In genomic region chr17:9905902-9906301, GRCh38 we compare ENCODE assay signal across 9 cellular contexts. TPM values are rescaled to one million over a fixed set of nuclear protein-coding genes. Genes with fewer than 3 reads are reported as not detected.
A peak's percentile ranks its signal among the peaks of the same experiment; 100 is the strongest.
DNase-seq lines count a peak whose midpoint lies in the region; ATAC-seq and TF ChIP-seq lines count a peak whose summit lies in the region.
"Had no signal": no experiment of that assay in that cellular context is flagged by ENCODE, and none has a peak within 500 bp of the region (broad histone marks: within the 10 kb centered on the region; RNA-seq: fewer than 3 reads in every experiment).

No MANE protein-coding gene starts in this region.

- ATAC-seq in left ventricle myocardium superior (peak; percentile 30), HG03280 (IDR thresholded peaks at IDR 0.05; ENCODE audit: unreplicated experiment) (no peak), GM21381 (IDR thresholded peaks at IDR 0.05; ENCODE audit: unreplicated experiment) (no peak)

- no peaks in the 10 kb centered on the region for H3K79me2 ChIP-seq in SU-DHL-6 (ENCODE audit: insufficient read depth, low read length)

- H3K9me2 ChIP-seq in SU-DHL-6 (replicated peaks; ENCODE audit: insufficient read depth, low read length), result no peaks in the 10 kb centered on the region

- TF ChIP-seq CTCF in SU-DHL-6 (IDR thresholded peaks at IDR 0.05; ENCODE audit: insufficient read depth, low read length, poor library complexity, severe bottlenecking), result peak; percentile 40

- H3K36me3 ChIP-seq in SU-DHL-6 (ENCODE audit: low read length), result no peaks in the 10 kb centered on the region

- H2AFZ ChIP-seq in SU-DHL-6 (ENCODE audit: low read depth, low read length, severe bottlenecking), result no peak overlapping the region

- H3K4me3 ChIP-seq in SU-DHL-6 (ENCODE audit: insufficient read depth, low read length, poor library complexity, severe bottlenecking), result no peak overlapping the region

- no peak overlapping the region for H3K27ac ChIP-seq in SU-DHL-6 (ENCODE audit: low read depth, low read length)

- H3K9ac ChIP-seq in SU-DHL-6 (ENCODE audit: low read length), result no peak overlapping the region

- H3F3A ChIP-seq in SU-DHL-6 (ENCODE audit: insufficient read depth), result no peaks in the 10 kb centered on the region

- H3K9me3 ChIP-seq in SU-DHL-6 (ENCODE audit: insufficient read depth, low read length), result no peaks in the 10 kb centered on the region

- peak; percentile 27 for DNase-seq in AG08396 (ENCODE audit: low spot score)
- peak; percentile 55 for DNase-seq in GM19238 (ENCODE audit: insufficient read length, low spot score)
- peak; percentile 73 for DNase-seq in left ventricle myocardium superior
- DNase-seq in DMS153 (lab: John Stamatoyannopoulos, UW), result no peak
- DNase-seq in NCI-H1436 treated with DMSO at 0.1 percent for 48 hours (lab: John Stamatoyannopoulos, UW), result no peak

- no peaks in the 10 kb centered on the region for H4K20me1 ChIP-seq in SU-DHL-6 (ENCODE audit: low read depth, low read length)

- no peaks in the 10 kb centered on the region for H3K27me3 ChIP-seq in SU-DHL-6 (ENCODE audit: low read length)

- intact Hi-C loops in left ventricle myocardium superior (cut with micrococcal nuclease), result no loop called here

- no peak overlapping the region for H3K4me2 ChIP-seq in SU-DHL-6 (ENCODE audit: low read depth, low read length, poor library complexity, severe bottlenecking)

RNA-seq across cellular contexts. Expression of gene RCVRN, which starts 0.8 kb away (rescaled TPM):
- 0.12 TPM for total RNA-seq in left ventricle myocardium superior
- total RNA-seq: bronchial epithelial cell had no signal

Comparison
In these comparisons a context has a peak if more than half of its experiments do, and no peak if none do; other contexts are left out.
1. DNase-seq: peak in AG08396 (single experiment), GM19238 (single experiment) and left ventricle myocardium superior (single experiment); none in DMS153 (single experiment) and NCI-H1436 treated with DMSO at 0.1 percent for 48 hours (single experiment).